In genomic region chr20:63502671-63503172, GRCh38 we compare ENCODE assay signal across 1 cellular context.
TF ChIP-seq lines count a peak whose summit lies in the region.

No MANE protein-coding gene starts in this region.

TF ChIP-seq in H1, 55 proteins besides CTCF, POLR2A, EP300 and RAD21:
- TF ChIP-seq SP1 (IDR thresholded peaks at IDR 0.05; ENCODE audit: low read depth, low read length): no peak
- TF ChIP-seq SRF (IDR thresholded peaks at IDR 0.05; ENCODE audit: low read depth, low read length): no peak
- no peak for TF ChIP-seq HDAC2 (IDR thresholded peaks at IDR 0.05; ENCODE audit: borderline replicate concordance in 1 of 2, low read depth in 2 of 2, low read length in 2 of 2)
